18 cellular contexts compared by ENCODE assay signal in the genomic region with DNA sequence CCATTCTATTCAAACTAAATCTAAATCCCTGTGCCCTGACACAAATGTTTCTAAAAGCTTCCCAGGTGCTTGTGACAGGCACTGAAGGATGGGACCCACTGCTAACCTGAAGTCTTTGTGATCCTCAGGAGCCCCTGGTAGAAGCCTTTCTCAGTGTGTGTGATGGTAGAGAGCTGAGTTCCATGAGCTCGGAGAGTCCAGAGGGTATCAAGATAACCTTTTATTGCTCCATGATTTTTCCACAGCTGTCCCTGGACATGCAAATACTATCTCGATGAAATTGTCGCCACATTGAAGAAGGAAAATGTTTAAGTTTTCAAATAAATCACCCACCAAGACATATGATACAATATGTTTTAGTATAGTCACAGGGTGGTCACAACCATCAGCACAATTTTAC. TPM values are rescaled to one million over a fixed set of nuclear protein-coding genes. Genes with fewer than 3 reads are reported as not detected.
DNase-seq lines count a peak whose midpoint lies in the region; ATAC-seq, FAIRE-seq and TF ChIP-seq lines count a peak whose summit lies in the region.
"Had no signal": no experiment of that assay in that cellular context is flagged by ENCODE, and none has a peak within 500 bp of the region (broad histone marks: within the 10 kb centered on the region; RNA-seq: fewer than 3 reads in every experiment).

No MANE protein-coding gene starts in this region.

- H3K4me3 ChIP-seq in small intestine (ENCODE audit: low read depth in 1 of 2, low read length in 2 of 2): no peak overlapping the region
- H3K4me3 ChIP-seq: BLaER1, GM23248, MG63, PC-9, SJSA1 had no signal

- intact Hi-C loops in natural killer cell (cut with micrococcal nuclease) (no loop called here), cardiac septum (cut with DNase I) (no loop called here)

- no peak for TF ChIP-seq CTCF in natural killer cell (IDR thresholded peaks at IDR 0.05)

- H3K27ac Mint-ChIP-seq in natural killer cell: peak overlapping the region; percentile 21 to 84
- H3K27ac Mint-ChIP-seq in natural killer cell treated with Interleukin-12 subunit alpha and Interleukin-12 subunit beta and Interleukin-15 and Interleukin-18, amount 100 ng/mL, for 72 hours: no peak overlapping the region

- FAIRE-seq in small intestine (lab: Jason Lieb, UNC): no peak

- no peaks in the 10 kb centered on the region for H3K9me3 ChIP-seq in small intestine (ENCODE audit: control insufficient read depth, low read depth)
- H3K9me3 ChIP-seq: BLaER1, MG63, SJSA1 had no signal

- no peaks in the 10 kb centered on the region for H3K9me3 Mint-ChIP-seq in natural killer cell
- no peaks in the 10 kb centered on the region for H3K9me3 Mint-ChIP-seq in natural killer cell treated with Interleukin-12 subunit alpha and Interleukin-12 subunit beta and Interleukin-15 and Interleukin-18, amount 100 ng/mL, for 72 hours
- H3K9me3 Mint-ChIP-seq: CD4-positive, CD25-positive, alpha-beta regulatory T cell had no signal

- DNase-seq in natural killer cell: no peak
- DNase-seq in natural killer cell treated with Interleukin-12 subunit alpha and Interleukin-12 subunit beta and Interleukin-15 and Interleukin-18, amount 100 ng/mL, for 72 hours (ENCODE audit: low spot score): no peak
- no peak for DNase-seq in left lobe of liver (ENCODE audit: low spot score)
- DNase-seq in small intestine: peak; percentile 70
- no peak for DNase-seq in NCI-H82 treated with DMSO at 0.1 percent for 48 hours (lab: John Stamatoyannopoulos, UW; ENCODE audit: unreplicated experiment)
- DNase-seq in NCI-H1105 treated with DMSO at 0.1 percent for 48 hours (lab: John Stamatoyannopoulos, UW): no peak
- no peak for DNase-seq in cardiac septum (ENCODE audit: low spot score)
- DNase-seq: CD4-positive, CD25-positive, alpha-beta regulatory T cell; GM23248; H7; KBM-7; MG63; NCI-H2029; NCI-H446 treated with DMSO at 0.1 percent for 48 hours; NCI-H82; PC-9 had no signal

- H3K36me3 Mint-ChIP-seq in natural killer cell: no peaks in the 10 kb centered on the region
- H3K36me3 Mint-ChIP-seq in natural killer cell treated with Interleukin-12 subunit alpha and Interleukin-12 subunit beta and Interleukin-15 and Interleukin-18, amount 100 ng/mL, for 72 hours: no peaks in the 10 kb centered on the region

- H3K27me3 ChIP-seq in small intestine (ENCODE audit: control insufficient read depth in 2 of 2, insufficient read depth in 2 of 2, low read length in 2 of 2): no peaks in the 10 kb centered on the region
- H3K27me3 ChIP-seq: BLaER1, MG63, SJSA1 had no signal

- H3K36me3 ChIP-seq in small intestine (ENCODE audit: control insufficient read depth in 2 of 2, insufficient read depth in 2 of 2, low read length in 2 of 2): peaks cover 0 to under 1% of the 10 kb centered on the region in 2 donors

- H3K4me1 Mint-ChIP-seq in natural killer cell: peaks cover 71 to 73% of the 10 kb centered on the region in 2 donors
- H3K4me1 Mint-ChIP-seq in natural killer cell treated with Interleukin-12 subunit alpha and Interleukin-12 subunit beta and Interleukin-15 and Interleukin-18, amount 100 ng/mL, for 72 hours (ENCODE audit: low read depth in 2 of 2): peaks cover 35 to 39% of the 10 kb centered on the region in 2 donors

- no peak overlapping the region for H3K4me3 Mint-ChIP-seq in natural killer cell
- H3K4me3 Mint-ChIP-seq in natural killer cell treated with Interleukin-12 subunit alpha and Interleukin-12 subunit beta and Interleukin-15 and Interleukin-18, amount 100 ng/mL, for 72 hours: no peak overlapping the region

- H3K27ac ChIP-seq in small intestine (ENCODE audit: low read depth in 1 of 2, low read length in 1 of 2): peak overlapping the region; percentile 53 to 80
- H3K27ac ChIP-seq: BLaER1, GM23248, SJSA1 had no signal

- peaks cover 14 to 15% of the 10 kb centered on the region in 2 donors for H3K4me1 ChIP-seq in small intestine (ENCODE audit: control insufficient read depth in 2 of 2, insufficient read depth in 1 of 2, low read depth in 1 of 2, low read length in 1 of 2)
- H3K4me1 ChIP-seq: BLaER1 had no signal

- ATAC-seq in natural killer cell: no peak
- ATAC-seq in natural killer cell treated with Interleukin-12 subunit alpha and Interleukin-12 subunit beta and Interleukin-15 and Interleukin-18, amount 100 ng/mL, for 72 hours: no peak
- peak; percentile 25 for ATAC-seq in left lobe of liver

- no peaks in the 10 kb centered on the region for H3K27me3 Mint-ChIP-seq in natural killer cell (ENCODE audit: low read depth in 2 of 2)
- no peaks in the 10 kb centered on the region for H3K27me3 Mint-ChIP-seq in natural killer cell treated with Interleukin-12 subunit alpha and Interleukin-12 subunit beta and Interleukin-15 and Interleukin-18, amount 100 ng/mL, for 72 hours
- H3K27me3 Mint-ChIP-seq: CD4-positive, CD25-positive, alpha-beta regulatory T cell had no signal

- WGBS in small intestine, 3 donors: 31 to 64% (median 46%) methylated on average over 3 of the region's 3 CpGs

RNA-seq across cellular contexts. Expression of gene CAST, which starts 7.7 kb away (rescaled TPM):
- total RNA-seq in natural killer cell (100 to 1,000 TPM; 364 to 414 (median 376) TPM), left lobe of liver (84.4 TPM), cardiac septum (449 TPM)
- total RNA-seq in natural killer cell treated with Interleukin-12 subunit alpha and Interleukin-12 subunit beta and Interleukin-15 and Interleukin-18, amount 100 ng/mL, for 72 hours: 100 to 1,000 TPM in 1 of 2 donors, 10 to 100 TPM in 1; 86.3 to 101 TPM
- 100 to 1,000 TPM in 2 of 3 donors, 10 to 100 TPM in 1; 96.7 to 165 (median 120) TPM for polyA plus RNA-seq in small intestine

Comparison
In these comparisons a context has a peak if more than half of its experiments do, and no peak if none do; other contexts are left out.
1. H3K27ac Mint-ChIP-seq: peak in natural killer cell (2 of 2); none in natural killer cell treated with Interleukin-12 subunit alpha and Interleukin-12 subunit beta and Interleukin-15 and Interleukin-18, amount 100 ng/mL, for 72 hours (0 of 2).